In genomic region chr9:96619491-96620154, GRCh38 we compare ENCODE assay signal across 8 cellular contexts. TPM values are rescaled to one million over a fixed set of nuclear protein-coding genes. Genes with fewer than 3 reads are reported as not detected.
DNase-seq lines count a peak whose midpoint lies in the region; ATAC-seq lines count a peak whose summit lies in the region.

Gene CDC14B, minus strand, starts transcription at chr9:96619843. Its CDS starts 465 bp downstream, at chr9:96619378.

- H3K27ac Mint-ChIP-seq in CD8-positive, alpha-beta memory T cell: peak within 1 kb of the TSS in 2 of 8 donors; percentile 24 to 42

- H3K4me1 Mint-ChIP-seq in CD8-positive, alpha-beta memory T cell: peaks cover 2 to 13% (median 12%) of the 10 kb centered on the region in 3 donors

- CTCF ChIA-PET in CD8-positive, alpha-beta memory T cell (lab: Charles Lee): no interaction called here

- ATAC-seq in HG02588 (IDR thresholded peaks at IDR 0.05; ENCODE audit: unreplicated experiment) (peak; percentile 61), GM21367 (IDR thresholded peaks at IDR 0.05; ENCODE audit: unreplicated experiment) (no peak)

- no peak within 1 kb of the TSS for H3K4me3 ChIP-seq in CD8-positive, alpha-beta memory T cell (ENCODE audit: low read length)

- peaks cover 0 to 4% (median 0%) of the 10 kb centered on the region in 3 donors for H3K36me3 Mint-ChIP-seq in CD8-positive, alpha-beta memory T cell

- peaks cover 21% of the 10 kb centered on the region for H3K27me3 ChIP-seq in CD8-positive, alpha-beta memory T cell (ENCODE audit: insufficient read depth, low read length, poor library complexity, severe bottlenecking)
- no peaks in the 10 kb centered on the region for H3K27me3 ChIP-seq in layer of hippocampus (ENCODE audit: control insufficient read depth, insufficient read depth, low read length)

- no peaks in the 10 kb centered on the region for H3K36me3 ChIP-seq in CD8-positive, alpha-beta memory T cell (ENCODE audit: insufficient read depth, low read length)

- DNase-seq in CD8-positive, alpha-beta memory T cell: peak; percentile 35 to 76 (median 53)
- DNase-seq in NCI-H345 (lab: John Stamatoyannopoulos, UW): peak; percentile 95
- DNase-seq in activated CD4-positive, alpha-beta T cell treated with anti-CD3 and anti-CD28 coated beads, Interleukin-2, amount 50 U/mL, for 24 hours (ENCODE audit: low read depth in 1 of 2, low spot score in 1 of 2): peak; percentile 46 to 73
- DNase-seq in dedifferentiated amniotic fluid mesenchymal stem cell (ENCODE audit: extremely low spot score): peak; percentile 78
- peak; percentile 90 for DNase-seq in stimulated activated CD4-positive, alpha-beta T cell treated with anti-CD3 and anti-CD28 coated beads, Interleukin-15, amount 100 ng/mL, for 24 hours

- H3K9me3 ChIP-seq in CD8-positive, alpha-beta memory T cell (ENCODE audit: low read length): no peaks in the 10 kb centered on the region

- no peaks in the 10 kb centered on the region for H3K9me3 Mint-ChIP-seq in CD8-positive, alpha-beta memory T cell

- no peak within 1 kb of the TSS for H3K27ac ChIP-seq in CD8-positive, alpha-beta memory T cell (ENCODE audit: low read depth, low read length)
- peak within 1 kb of the TSS; percentile 90 for H3K27ac ChIP-seq in layer of hippocampus (ENCODE audit: low read depth, low read length)

- H3K4me3 Mint-ChIP-seq in CD8-positive, alpha-beta memory T cell: peak within 1 kb of the TSS; percentile 69 to 87 (median 77)

- no peaks in the 10 kb centered on the region for H3K4me1 ChIP-seq in CD8-positive, alpha-beta memory T cell (ENCODE audit: insufficient read depth, low read length)

- POLR2A ChIA-PET in CD8-positive, alpha-beta memory T cell (lab: Charles Lee): interaction anchor here (0.8 kb wide), 1 partner anchor 159 kb away, joined by 3 read pairs; no protein-coding TSS in a partner anchor

- H3K27me3 Mint-ChIP-seq in CD8-positive, alpha-beta memory T cell: peaks cover 28 to 64% of the 10 kb centered on the region in 2 donors

RNA-seq across cellular contexts. Expression of gene CDC14B, which starts in this region (rescaled TPM):
- total RNA-seq in CD8-positive, alpha-beta memory T cell: 1 to 10 TPM; 4.6 to 6.3 TPM
- 8.2 TPM for polyA plus RNA-seq in CD8-positive, alpha-beta memory T cell
